ENCODE assay signal across 2 cellular contexts in the genomic region with DNA sequence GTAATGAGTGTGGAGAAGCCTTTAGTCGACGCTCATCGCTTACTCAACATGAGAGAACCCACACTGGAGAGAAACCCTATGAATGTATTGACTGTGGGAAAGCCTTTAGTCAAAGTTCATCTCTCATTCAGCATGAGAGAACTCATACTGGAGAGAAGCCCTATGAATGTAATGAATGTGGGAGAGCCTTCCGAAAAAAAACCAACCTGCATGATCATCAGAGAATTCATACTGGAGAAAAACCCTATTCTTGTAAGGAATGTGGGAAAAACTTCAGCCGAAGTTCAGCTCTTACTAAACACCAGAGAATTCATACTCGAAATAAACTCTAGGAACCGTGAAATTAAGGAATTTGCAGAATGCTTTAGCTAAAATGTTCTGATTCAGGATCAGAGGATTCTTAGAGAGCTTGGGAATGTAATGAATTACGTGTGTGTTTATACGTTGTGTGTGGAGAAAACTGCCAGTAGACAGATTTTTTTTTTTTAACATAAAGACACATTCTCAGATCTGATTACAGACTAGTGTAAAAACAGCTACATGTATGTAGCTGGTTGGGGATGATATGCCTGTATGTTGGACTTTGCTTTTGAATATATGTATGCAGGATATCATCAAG.
A peak's percentile ranks its signal among the peaks of the same experiment; 100 is the strongest.
TF ChIP-seq lines count a peak whose summit lies in the region.

No MANE protein-coding gene starts in this region.

TF ChIP-seq in HEK293, 187 proteins besides CTCF, POLR2A, EP300 and RAD21:
- TF ChIP-seq ZNF292 (tag by site-specific recombination; IDR thresholded peaks at IDR 0.05; ENCODE audit: borderline replicate concordance, low read depth) (no peak), ZNF274 (IDR thresholded peaks at IDR 0.05; ENCODE audit: low read length) (peak; percentile 89), ZNF274 (tag by site-specific recombination; IDR thresholded peaks at IDR 0.05; ENCODE audit: borderline replicate concordance) (peak; percentile 99), TRIM28 (IDR thresholded peaks at IDR 0.05; ENCODE audit: borderline replicate concordance, low read length) (peak; percentile 98), ZNF184 (tag by site-specific recombination; IDR thresholded peaks at IDR 0.05) (0 out of 2 replicates have a peak, but pooled peaks have one; percentile 24), SETDB1 (IDR thresholded peaks at IDR 0.05; ENCODE audit: insufficient read length, low read length) (peak; percentile 100), ZSCAN23 (tag by site-specific recombination; IDR thresholded peaks at IDR 0.05) (no peak), GLI2 (tag by site-specific recombination; IDR thresholded peaks at IDR 0.05; ENCODE audit: borderline replicate concordance, low read depth) (no peak)
- TF ChIP-seq, protein P1, sequence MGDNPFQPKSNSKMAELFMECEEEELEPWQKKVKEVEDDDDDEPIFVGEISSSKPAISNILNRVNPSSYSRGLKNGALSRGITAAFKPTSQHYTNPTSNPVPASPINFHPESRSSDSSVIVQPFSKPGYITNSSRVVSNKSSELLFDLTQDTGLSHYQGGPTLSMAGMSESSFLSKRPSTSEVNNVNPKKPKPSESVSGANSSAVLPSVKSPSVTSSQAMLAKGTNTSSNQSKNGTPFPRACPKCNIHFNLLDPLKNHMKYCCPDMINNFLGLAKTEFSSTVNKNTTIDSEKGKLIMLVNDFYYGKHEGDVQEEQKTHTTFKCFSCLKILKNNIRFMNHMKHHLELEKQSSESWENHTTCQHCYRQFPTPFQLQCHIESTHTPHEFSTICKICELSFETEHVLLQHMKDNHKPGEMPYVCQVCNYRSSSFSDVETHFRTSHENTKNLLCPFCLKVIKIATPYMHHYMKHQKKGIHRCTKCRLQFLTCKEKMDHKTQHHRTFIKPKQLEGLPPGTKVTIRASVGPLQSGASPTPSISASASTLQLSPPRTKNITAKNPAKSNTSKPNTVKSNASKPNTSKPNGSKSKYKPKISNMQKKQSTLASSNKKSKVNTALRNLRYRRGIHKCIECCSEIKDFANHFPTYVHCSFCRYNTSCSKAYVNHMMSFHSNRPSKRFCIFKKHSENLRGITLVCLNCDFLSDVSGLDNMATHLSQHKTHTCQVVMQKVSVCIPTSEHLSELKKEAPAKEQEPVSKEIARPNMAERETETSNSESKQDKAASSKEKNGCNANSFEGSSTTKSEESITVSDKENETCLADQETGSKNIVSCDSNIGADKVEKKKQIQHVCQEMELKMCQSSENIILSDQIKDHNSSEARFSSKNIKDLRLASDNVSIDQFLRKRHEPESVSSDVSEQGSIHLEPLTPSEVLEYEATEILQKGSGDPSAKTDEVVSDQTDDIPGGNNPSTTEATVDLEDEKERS (tag by site-specific recombination; IDR thresholded peaks at IDR 0.05), result 0 out of 2 replicates have a peak, but pooled peaks have one; percentile 42

TF ChIP-seq in liver, 16 proteins besides CTCF, POLR2A, EP300 and RAD21:
- TF ChIP-seq FOXA1 (IDR thresholded peaks at IDR 0.05) (no peak), GABPA (IDR thresholded peaks at IDR 0.05 in 1 of 2, conservative IDR thresholded peaks at IDR 0.05 in 1 of 2) (no peak), EGR1 (IDR thresholded peaks at IDR 0.05; ENCODE audit: low read depth in 2 of 2) (no peak), TAF1 (conservative IDR thresholded peaks at IDR 0.05) (no peak), SP1 (IDR thresholded peaks at IDR 0.05) (no peak), FOXA2 (IDR thresholded peaks at IDR 0.05) (no peak), RXRA (IDR thresholded peaks at IDR 0.05) (no peak), HNF4G (IDR thresholded peaks at IDR 0.05) (no peak), NR2F2 (IDR thresholded peaks at IDR 0.05) (no peak), YY1 (IDR thresholded peaks at IDR 0.05) (no peak), HNF4A (conservative IDR thresholded peaks at IDR 0.05) (no peak), JUND (IDR thresholded peaks at IDR 0.05) (no peak)
- TF ChIP-seq, protein P2, sequence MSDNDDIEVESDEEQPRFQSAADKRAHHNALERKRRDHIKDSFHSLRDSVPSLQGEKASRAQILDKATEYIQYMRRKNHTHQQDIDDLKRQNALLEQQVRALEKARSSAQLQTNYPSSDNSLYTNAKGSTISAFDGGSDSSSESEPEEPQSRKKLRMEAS (IDR thresholded peaks at IDR 0.05), result no peak
- TF ChIP-seq, protein P3, sequence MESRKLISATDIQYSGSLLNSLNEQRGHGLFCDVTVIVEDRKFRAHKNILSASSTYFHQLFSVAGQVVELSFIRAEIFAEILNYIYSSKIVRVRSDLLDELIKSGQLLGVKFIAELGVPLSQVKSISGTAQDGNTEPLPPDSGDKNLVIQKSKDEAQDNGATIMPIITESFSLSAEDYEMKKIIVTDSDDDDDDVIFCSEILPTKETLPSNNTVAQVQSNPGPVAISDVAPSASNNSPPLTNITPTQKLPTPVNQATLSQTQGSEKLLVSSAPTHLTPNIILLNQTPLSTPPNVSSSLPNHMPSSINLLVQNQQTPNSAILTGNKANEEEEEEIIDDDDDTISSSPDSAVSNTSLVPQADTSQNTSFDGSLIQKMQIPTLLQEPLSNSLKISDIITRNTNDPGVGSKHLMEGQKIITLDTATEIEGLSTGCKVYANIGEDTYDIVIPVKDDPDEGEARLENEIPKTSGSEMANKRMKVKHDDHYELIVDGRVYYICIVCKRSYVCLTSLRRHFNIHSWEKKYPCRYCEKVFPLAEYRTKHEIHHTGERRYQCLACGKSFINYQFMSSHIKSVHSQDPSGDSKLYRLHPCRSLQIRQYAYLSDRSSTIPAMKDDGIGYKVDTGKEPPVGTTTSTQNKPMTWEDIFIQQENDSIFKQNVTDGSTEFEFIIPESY (IDR thresholded peaks at IDR 0.05), result no peak
- TF ChIP-seq, protein P4, sequence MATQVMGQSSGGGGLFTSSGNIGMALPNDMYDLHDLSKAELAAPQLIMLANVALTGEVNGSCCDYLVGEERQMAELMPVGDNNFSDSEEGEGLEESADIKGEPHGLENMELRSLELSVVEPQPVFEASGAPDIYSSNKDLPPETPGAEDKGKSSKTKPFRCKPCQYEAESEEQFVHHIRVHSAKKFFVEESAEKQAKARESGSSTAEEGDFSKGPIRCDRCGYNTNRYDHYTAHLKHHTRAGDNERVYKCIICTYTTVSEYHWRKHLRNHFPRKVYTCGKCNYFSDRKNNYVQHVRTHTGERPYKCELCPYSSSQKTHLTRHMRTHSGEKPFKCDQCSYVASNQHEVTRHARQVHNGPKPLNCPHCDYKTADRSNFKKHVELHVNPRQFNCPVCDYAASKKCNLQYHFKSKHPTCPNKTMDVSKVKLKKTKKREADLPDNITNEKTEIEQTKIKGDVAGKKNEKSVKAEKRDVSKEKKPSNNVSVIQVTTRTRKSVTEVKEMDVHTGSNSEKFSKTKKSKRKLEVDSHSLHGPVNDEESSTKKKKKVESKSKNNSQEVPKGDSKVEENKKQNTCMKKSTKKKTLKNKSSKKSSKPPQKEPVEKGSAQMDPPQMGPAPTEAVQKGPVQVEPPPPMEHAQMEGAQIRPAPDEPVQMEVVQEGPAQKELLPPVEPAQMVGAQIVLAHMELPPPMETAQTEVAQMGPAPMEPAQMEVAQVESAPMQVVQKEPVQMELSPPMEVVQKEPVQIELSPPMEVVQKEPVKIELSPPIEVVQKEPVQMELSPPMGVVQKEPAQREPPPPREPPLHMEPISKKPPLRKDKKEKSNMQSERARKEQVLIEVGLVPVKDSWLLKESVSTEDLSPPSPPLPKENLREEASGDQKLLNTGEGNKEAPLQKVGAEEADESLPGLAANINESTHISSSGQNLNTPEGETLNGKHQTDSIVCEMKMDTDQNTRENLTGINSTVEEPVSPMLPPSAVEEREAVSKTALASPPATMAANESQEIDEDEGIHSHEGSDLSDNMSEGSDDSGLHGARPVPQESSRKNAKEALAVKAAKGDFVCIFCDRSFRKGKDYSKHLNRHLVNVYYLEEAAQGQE (IDR thresholded peaks at IDR 0.05), result no peak
- TF ChIP-seq, protein P5, sequence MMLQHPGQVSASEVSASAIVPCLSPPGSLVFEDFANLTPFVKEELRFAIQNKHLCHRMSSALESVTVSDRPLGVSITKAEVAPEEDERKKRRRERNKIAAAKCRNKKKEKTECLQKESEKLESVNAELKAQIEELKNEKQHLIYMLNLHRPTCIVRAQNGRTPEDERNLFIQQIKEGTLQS (IDR thresholded peaks at IDR 0.05), result no peak
TF ChIP-seq in liver: peak in this region for 0.
